30 cellular contexts compared by ENCODE assay signal in the genomic region with DNA sequence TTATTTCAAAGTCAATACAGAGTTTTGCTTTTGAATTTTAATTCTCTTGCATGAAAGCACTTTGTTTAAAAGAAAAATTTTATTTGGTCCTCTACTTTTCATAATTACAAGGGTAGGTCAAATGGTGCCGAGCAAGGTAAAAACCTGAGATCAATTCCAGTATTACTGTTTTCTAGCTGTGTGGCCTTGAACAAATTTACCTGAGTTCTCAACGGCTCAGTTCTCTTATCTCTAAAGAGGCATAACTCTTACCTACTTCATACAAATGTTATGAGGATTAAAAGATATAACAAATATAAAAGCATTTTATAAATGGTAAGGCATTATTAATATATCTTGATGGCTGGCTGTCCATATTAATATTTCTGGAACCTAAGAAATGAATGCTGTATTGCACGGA.
"Had no signal": no experiment of that assay in that cellular context is flagged by ENCODE, and none has a peak within 500 bp of the region (broad histone marks: within the 10 kb centered on the region; RNA-seq: fewer than 3 reads in every experiment).

No MANE protein-coding gene starts in this region.

- H3K27me3 Mint-ChIP-seq: activated CD4-positive, alpha-beta memory T cell treated with anti-CD3 and anti-CD28 coated beads, Interleukin-2, amount 10 ng/mL, durations not matched to agents 7 days and 5 days; activated CD4-positive, alpha-beta T cell treated with anti-CD3 and anti-CD28 coated beads, Interleukin-2, amount 10 ng/mL, durations not matched to agents 7 days and 5 days; activated naive CD8-positive, alpha-beta T cell treated with anti-CD3 and anti-CD28 coated beads, Interleukin-2, amount 10 ng/mL, durations not matched to agents 7 days and 5 days; activated T-cell treated with anti-CD3 and anti-CD28 coated beads, Interleukin-2, amount 50 U/mL, for 24 hours; central memory CD8-positive, alpha-beta T cell; effector memory CD8-positive, alpha-beta T cell had no signal

- H3K4me3 Mint-ChIP-seq: activated CD4-positive, alpha-beta memory T cell treated with anti-CD3 and anti-CD28 coated beads, Interleukin-2, amount 10 ng/mL, durations not matched to agents 7 days and 5 days; activated CD4-positive, alpha-beta T cell treated with anti-CD3 and anti-CD28 coated beads, Interleukin-2, amount 10 ng/mL, durations not matched to agents 7 days and 5 days; activated naive CD8-positive, alpha-beta T cell treated with anti-CD3 and anti-CD28 coated beads, Interleukin-2, amount 10 ng/mL, durations not matched to agents 7 days and 5 days; activated T-cell treated with anti-CD3 and anti-CD28 coated beads, Interleukin-2, amount 50 U/mL, for 24 hours; activated T-cell treated with anti-CD3 and anti-CD28 coated beads, Interleukin-2, amount 50 U/mL, for 72 hours; central memory CD8-positive, alpha-beta T cell; effector memory CD8-positive, alpha-beta T cell had no signal

- H3K27ac Mint-ChIP-seq: activated CD4-positive, alpha-beta memory T cell treated with anti-CD3 and anti-CD28 coated beads, Interleukin-2, amount 10 ng/mL, durations not matched to agents 7 days and 5 days; activated CD4-positive, alpha-beta T cell treated with anti-CD3 and anti-CD28 coated beads, Interleukin-2, amount 10 ng/mL, durations not matched to agents 7 days and 5 days; activated naive CD8-positive, alpha-beta T cell treated with anti-CD3 and anti-CD28 coated beads, Interleukin-2, amount 10 ng/mL, durations not matched to agents 7 days and 5 days; activated T-cell treated with anti-CD3 and anti-CD28 coated beads, Interleukin-2, amount 50 U/mL, for 24 hours; activated T-cell treated with anti-CD3 and anti-CD28 coated beads, Interleukin-2, amount 50 U/mL, for 72 hours had no signal

- H3K4me1 ChIP-seq: foreskin keratinocyte had no signal

- H3K27ac ChIP-seq: brain microvascular endothelial cell, esophagus muscularis mucosa, foreskin keratinocyte, gastroesophageal sphincter had no signal

- H3K4me3 ChIP-seq: esophagus muscularis mucosa, gastroesophageal sphincter had no signal

- DNase-seq: activated CD4-positive, alpha-beta memory T cell treated with anti-CD3 and anti-CD28 coated beads, Interleukin-2, amount 10 ng/mL, durations not matched to agents 7 days and 5 days; activated CD4-positive, alpha-beta T cell treated with anti-CD3 and anti-CD28 coated beads for 4 hours; activated CD4-positive, alpha-beta T cell treated with anti-CD3 and anti-CD28 coated beads, Interleukin-2, amount 10 ng/mL, durations not matched to agents 7 days and 5 days; activated CD4-positive, alpha-beta T cell treated with anti-CD3 and anti-CD28 coated beads, Interleukin-2, amount 50 U/mL, for 4 hours; activated CD4-positive, CD25-positive, alpha-beta regulatory T cell; activated CD4-positive, CD25-positive, alpha-beta regulatory T cell treated with anti-CD3 and anti-CD28 coated beads, Interleukin-2, amount 50 U/mL, for 72 hours; activated CD8-positive, alpha-beta memory T cell treated with anti-CD3 and anti-CD28 coated beads, Interleukin-2, amount 50 U/mL, for 48 hours; activated gamma-delta T cell; activated naive CD4-positive, alpha-beta T cell; activated naive CD4-positive, alpha-beta T cell treated with anti-CD3 and anti-CD28 coated beads, Interleukin-2, amount 50 U/mL, for 16 hours; activated naive CD8-positive, alpha-beta T cell treated with anti-CD3 and anti-CD28 coated beads, Interleukin-2, amount 10 ng/mL, durations not matched to agents 7 days and 5 days; activated T-cell treated with anti-CD3 and anti-CD28 coated beads for 4 hours; activated T-cell treated with anti-CD3 and anti-CD28 coated beads, Interleukin-2, amount 50 U/mL, for 24 hours; activated T-cell treated with anti-CD3 and anti-CD28 coated beads, Interleukin-2, amount 50 U/mL, for 72 hours; amniotic stem cell; anterior cingulate cortex; brain microvascular endothelial cell; cortex of kidney; dermis blood vessel endothelial cell; effector CD4-positive, alpha-beta T cell; effector memory CD8-positive, alpha-beta T cell; erythroblast; foreskin keratinocyte; T-helper 2 cell had no signal

- H3K9me3 ChIP-seq: esophagus muscularis mucosa, gastroesophageal sphincter had no signal

- FAIRE-seq: astrocyte, bronchial epithelial cell, colon had no signal

- H3K9me3 Mint-ChIP-seq: activated CD4-positive, alpha-beta memory T cell treated with anti-CD3 and anti-CD28 coated beads, Interleukin-2, amount 10 ng/mL, durations not matched to agents 7 days and 5 days; activated CD4-positive, alpha-beta T cell treated with anti-CD3 and anti-CD28 coated beads, Interleukin-2, amount 10 ng/mL, durations not matched to agents 7 days and 5 days; activated naive CD8-positive, alpha-beta T cell treated with anti-CD3 and anti-CD28 coated beads, Interleukin-2, amount 10 ng/mL, durations not matched to agents 7 days and 5 days; activated T-cell treated with anti-CD3 and anti-CD28 coated beads, Interleukin-2, amount 50 U/mL, for 24 hours; activated T-cell treated with anti-CD3 and anti-CD28 coated beads, Interleukin-2, amount 50 U/mL, for 72 hours; central memory CD8-positive, alpha-beta T cell; effector memory CD8-positive, alpha-beta T cell had no signal

- H3K27me3 ChIP-seq: brain microvascular endothelial cell, esophagus muscularis mucosa, foreskin keratinocyte, gastroesophageal sphincter had no signal

- ATAC-seq: activated T-cell treated with anti-CD3 and anti-CD28 coated beads, Interleukin-2, amount 50 U/mL, for 72 hours; effector memory CD8-positive, alpha-beta T cell; foreskin keratinocyte; gastroesophageal sphincter had no signal
